8 cellular contexts compared by ENCODE assay signal in genomic region chr14:39266871-39267591, GRCh38. TPM values are rescaled to one million over a fixed set of nuclear protein-coding genes. Genes with fewer than 3 reads are reported as not detected.
DNase-seq lines count a peak whose midpoint lies in the region; ATAC-seq and TF ChIP-seq lines count a peak whose summit lies in the region.

No MANE protein-coding gene starts in this region.

- peak overlapping the region; percentile 63 for H3K4me3 ChIP-seq in HAP-1
- H3K4me3 ChIP-seq in MG63, result peak overlapping the region; percentile 79
- peak overlapping the region; percentile 68 for H3K4me3 ChIP-seq in SK-N-SH (ENCODE audit: low read depth in 2 of 2, low read length in 1 of 2)
- peak overlapping the region; percentile 80 for H3K4me3 ChIP-seq in ovary
- H3K4me3 ChIP-seq in thyroid gland (replicated peaks in 1 of 3), result peak overlapping the region; percentile 71 to 87 (median 75)

- peaks cover 0 to 9% of the 10 kb centered on the region in 2 donors for H3K9me3 Mint-ChIP-seq in activated naive CD4-positive, alpha-beta T cell treated with anti-CD3 and anti-CD28 coated beads, Interleukin-2, amount 50 U/mL, for 72 hours

- H3K27me3 ChIP-seq in HAP-1 (ENCODE audit: low read depth) (no peaks in the 10 kb centered on the region), MG63 (no peaks in the 10 kb centered on the region), SK-N-SH (ENCODE audit: insufficient read depth) (no peaks in the 10 kb centered on the region), ovary (no peaks in the 10 kb centered on the region), thyroid gland (no peaks in the 10 kb centered on the region)

- H3K36me3 ChIP-seq in HAP-1 (replicated peaks), result no peaks in the 10 kb centered on the region; the same call in 1 of the 2 replicates
- H3K36me3 ChIP-seq in MG63, result no peaks in the 10 kb centered on the region
- H3K36me3 ChIP-seq in SK-N-SH (replicated peaks in 1 of 2; ENCODE audit: control insufficient read depth in 1 of 2, insufficient read depth in 2 of 2, low read length in 1 of 2), result no peaks in the 10 kb centered on the region
- no peaks in the 10 kb centered on the region for H3K36me3 ChIP-seq in ovary
- H3K36me3 ChIP-seq in thyroid gland, result no peaks in the 10 kb centered on the region

- intact Hi-C loops in head of caudate nucleus (cut with DNase I), result loop anchor here (2.0 to 10.0 kb wide), 2 partner anchors 92 to 168 kb away; partner anchors contain the start of genes FBXO33 and PNN
- intact Hi-C loops in ovary (cut with DNase I), result loop anchor here in 2 of 4 donors (2.0 to 10.0 kb wide), 3 partner anchors 92 to 165 kb away; partner anchors contain the start of genes TRAPPC6B (in 2 of the 2), FBXO33 (in 1 of the 2) and PNN (in 1 of the 2)
- intact Hi-C loops in thyroid gland (cut with DNase I), result loop anchor here (10.0 kb wide), 1 partner anchor 162 kb away; the partner anchor contains the start of gene SEC23A

- in situ Hi-C loops in HAP-1 (cut with MboI; ENCODE audit: low sequenced_read_pairs), result no loop called here

- peak; percentile 73 to 74 for ATAC-seq in activated naive CD4-positive, alpha-beta T cell treated with anti-CD3 and anti-CD28 coated beads, Interleukin-2, amount 50 U/mL, for 72 hours

- peak overlapping the region; percentile 87 for H3K9ac ChIP-seq in SK-N-SH

- H3K9me3 ChIP-seq in HAP-1 (peaks cover 6% of the 10 kb centered on the region), MG63 (no peaks in the 10 kb centered on the region), SK-N-SH (no peaks in the 10 kb centered on the region), ovary (no peaks in the 10 kb centered on the region), thyroid gland (no peaks in the 10 kb centered on the region)

- TF ChIP-seq EP300 in SK-N-SH (IDR thresholded peaks at IDR 0.05; ENCODE audit: borderline replicate concordance in 1 of 2, low read depth in 1 of 2, low read length in 1 of 2), result peak in 1 of 2 experiments; percentile 10; a peak in 1 of 4 replicates
- TF ChIP-seq EP300 in ovary (IDR thresholded peaks at IDR 0.05), result no peak

- H3F3A ChIP-seq in SK-N-SH (replicated peaks; ENCODE audit: insufficient read depth), result no peaks in the 10 kb centered on the region

- WGBS in SK-N-SH (ENCODE audit: low lambda C conversion rate), result no CpG with 5 or more reads among the region's 69 CpGs
- WGBS in ovary, 3 donors, result 0 to 1% (median 0%) methylated on average over 52 to 69 of the region's 69 CpGs
- WGBS in thyroid gland, 2 donors, result 1 to 3% methylated on average over 20 to 25 of the region's 69 CpGs

- CTCF ChIA-PET in SK-N-SH (lab: Yijun Ruan, JAX), result no interaction called here

- H2AFZ ChIP-seq in SK-N-SH (ENCODE audit: low read depth), result peak overlapping the region; percentile 72; the same call in 1 of the 2 replicates

- peaks cover 41% of the 10 kb centered on the region for H3K79me2 ChIP-seq in SK-N-SH (ENCODE audit: insufficient read depth)

- peak; percentile 46 for TF ChIP-seq POLR2A in ovary (IDR thresholded peaks at IDR 0.05)
- peak; percentile 31 to 77 for TF ChIP-seq POLR2A in thyroid gland (IDR thresholded peaks at IDR 0.05)

- TF ChIP-seq CTCF in SK-N-SH (IDR thresholded peaks at IDR 0.05), result no peak
- no peak for TF ChIP-seq CTCF in ovary (IDR thresholded peaks at IDR 0.05)
- no peak for TF ChIP-seq CTCF in thyroid gland (IDR thresholded peaks at IDR 0.05)

- no peak for TF ChIP-seq RAD21 in SK-N-SH (IDR thresholded peaks at IDR 0.05; ENCODE audit: low read length)

- H3K27ac ChIP-seq in SK-N-SH (ENCODE audit: low read depth in 2 of 2, low read length in 1 of 2) (peak overlapping the region; percentile 84 to 92), ovary (peak overlapping the region; percentile 96 to 97), thyroid gland (peak overlapping the region; percentile 91 to 99 (median 99))

- H3K27ac Mint-ChIP-seq in activated naive CD4-positive, alpha-beta T cell treated with anti-CD3 and anti-CD28 coated beads, Interleukin-2, amount 50 U/mL, for 72 hours, result peak overlapping the region; percentile 97 to 99

- H3K9me2 ChIP-seq in SK-N-SH, result no peaks in the 10 kb centered on the region

- peak overlapping the region; percentile 77 for H3K4me2 ChIP-seq in SK-N-SH

- no peaks in the 10 kb centered on the region for H4K20me1 ChIP-seq in SK-N-SH (ENCODE audit: insufficient read depth)

- H3K36me3 Mint-ChIP-seq in activated naive CD4-positive, alpha-beta T cell treated with anti-CD3 and anti-CD28 coated beads, Interleukin-2, amount 50 U/mL, for 72 hours, result peaks cover 19 to 22% of the 10 kb centered on the region in 2 donors

- DNase-seq in GM04504 (ENCODE audit: low read depth) (peak; percentile 68), HAP-1 (ENCODE audit: low spot score in 2 of 2) (peak; percentile 79 to 84), MG63 (peak; percentile 72), SK-N-SH (peak; percentile 77), head of caudate nucleus (peak; percentile 53 to 92 (median 82)), ovary (peak; percentile 77 to 86 (median 79)), thyroid gland (peak; percentile 77 to 81)
- DNase-seq in activated naive CD4-positive, alpha-beta T cell treated with anti-CD3 and anti-CD28 coated beads, Interleukin-2, amount 50 U/mL, for 72 hours (ENCODE audit: low spot score in 2 of 2), result peak; percentile 65 to 82

- H3K4me1 ChIP-seq in HAP-1, result peaks cover 22% of the 10 kb centered on the region
- peaks cover 0 to 9% of the 10 kb centered on the region in 2 experiments; a peak in 2 of 4 replicates for H3K4me1 ChIP-seq in SK-N-SH (ENCODE audit: control insufficient read depth in 1 of 2, insufficient read depth in 2 of 2, low read depth in 1 of 2, low read length in 1 of 2)
- H3K4me1 ChIP-seq in ovary (ENCODE audit: insufficient read depth), result peaks cover 1% of the 10 kb centered on the region
- peaks cover 10 to 19% of the 10 kb centered on the region in 2 donors for H3K4me1 ChIP-seq in thyroid gland

- POLR2A ChIA-PET in SK-N-SH (lab: Yijun Ruan, JAX), result interaction anchor here (0.6 kb wide), 1 partner anchor 97 kb away, joined by 3 read pairs; the partner anchor contains the start of gene TRAPPC6B

TF ChIP-seq in SK-N-SH, 30 proteins besides CTCF, POLR2A, EP300 and RAD21:
- TF ChIP-seq NFIC (IDR thresholded peaks at IDR 0.05; ENCODE audit: borderline replicate concordance) (no peak), IRF3 (IDR thresholded peaks at IDR 0.05; ENCODE audit: low read depth, low read length) (no peak), NRF1 (IDR thresholded peaks at IDR 0.05; ENCODE audit: low read depth, low read length) (0 out of 2 replicates have a peak, but pooled peaks have one; percentile 31), MAX (IDR thresholded peaks at IDR 0.05; ENCODE audit: low read depth) (peak; percentile 23; the same call in 1 of the 2 replicates), CHD2 (IDR thresholded peaks at IDR 0.05; ENCODE audit: low read length, partially characterized antibody) (peak; percentile 10), PBX3 (IDR thresholded peaks at IDR 0.05) (no peak)
TF ChIP-seq in SK-N-SH: peak in this region for 3.

RNA-seq across cellular contexts. Expression of gene MIA2, which starts 33.3 kb away (rescaled TPM):
- 6.3 and 8.6 TPM in 2 replicates for total RNA-seq in MG63 (2014; rRNA removed; shearing (Covaris generic); ENCODE audit: low replicate concordance)
- polyA plus RNA-seq in SK-N-SH (2012; rRNA removed) (2.6 and 4.7 TPM in 2 replicates), ovary (10 to 100 TPM; 11.7 to 15.5 TPM)
- polyA plus RNA-seq in SK-N-SH (2012; cell fraction: cytosol; rRNA removed), result 2.7 and 3.6 TPM in 2 replicates
- 4.0 and 6.8 TPM in 2 replicates for polyA plus RNA-seq in SK-N-SH (2012; cell fraction: nucleus; rRNA removed)
- 10 to 100 TPM; 17.6 to 19.0 TPM for total RNA-seq in activated naive CD4-positive, alpha-beta T cell treated with anti-CD3 and anti-CD28 coated beads, Interleukin-2, amount 50 U/mL, for 72 hours
- total RNA-seq in ovary (10 to 100 TPM; 12.5 to 21.9 (median 20.1) TPM), thyroid gland (10 to 100 TPM; 41.6 to 49.1 (median 45.6) TPM)

Comparison
In these comparisons a context has a peak if more than half of its experiments do, and no peak if none do; other contexts are left out.
1. Peak in every context shown above with its lines: DNase-seq, ATAC-seq, H3K4me3 ChIP-seq and H3K27ac ChIP-seq.